In genomic region chr17:63838586-63839184, GRCh38 we compare ENCODE assay signal across 9 cellular contexts. TPM values are rescaled to one million over a fixed set of nuclear protein-coding genes. Genes with fewer than 3 reads are reported as not detected.
A peak's percentile ranks its signal among the peaks of the same experiment; 100 is the strongest.
DNase-seq lines count a peak whose midpoint lies in the region; ATAC-seq, FAIRE-seq and TF ChIP-seq lines count a peak whose summit lies in the region.
"Had no signal": no experiment of that assay in that cellular context is flagged by ENCODE, and none has a peak within 500 bp of the region (broad histone marks: within the 10 kb centered on the region; RNA-seq: fewer than 3 reads in every experiment).

No MANE protein-coding gene starts in this region.

- H3K4me3 ChIP-seq in HL-60 (replicated peaks; ENCODE audit: insufficient read depth, low read length) (no peak overlapping the region), kidney (ENCODE audit: low read length in 2 of 2) (no peak overlapping the region)

- ATAC-seq in HG03342 (IDR thresholded peaks at IDR 0.05; ENCODE audit: unreplicated experiment): no peak

- H3K27ac ChIP-seq in HL-60 (replicated peaks): peak overlapping the region; percentile 29; the same call in 1 of the 2 replicates
- H3K27ac ChIP-seq in kidney (ENCODE audit: low read depth in 2 of 2, low read length in 2 of 2): peak overlapping the region; percentile 3 to 55
- H3K27ac ChIP-seq in substantia nigra (ENCODE audit: low read depth, low read length, poor library complexity, severe bottlenecking): peak overlapping the region; percentile 100

- peaks cover 39% of the 10 kb centered on the region for H3K4me1 Mint-ChIP-seq in brain

- peaks cover 13 to 19% of the 10 kb centered on the region in 2 donors for H3K36me3 ChIP-seq in kidney (ENCODE audit: control insufficient read depth in 1 of 2, insufficient read depth in 2 of 2, low read length in 2 of 2)

- intact Hi-C loops in kidney (cut with DNase I): no loop called here

- H3K36me3 Mint-ChIP-seq in brain: peaks cover 28% of the 10 kb centered on the region

- H3K4me1 ChIP-seq in kidney (ENCODE audit: control insufficient read depth in 1 of 2, insufficient read depth in 1 of 2, low read depth in 1 of 2, low read length in 2 of 2): peaks cover 21 to 32% of the 10 kb centered on the region in 2 donors

- peaks cover 5% of the 10 kb centered on the region for H3K27me3 Mint-ChIP-seq in brain

- peak overlapping the region in 1 of 2 donors; percentile 1 for H3K9ac ChIP-seq in kidney (ENCODE audit: low read length in 2 of 2)

- peaks cover 0 to 2% (median 0%) of the 10 kb centered on the region in 5 experiments for H3K9me3 Mint-ChIP-seq in brain

- TF ChIP-seq CTCF in HL-60 (IDR thresholded peaks at IDR 0.05; ENCODE audit: insufficient read depth, low read length) (no peak), brain (conservative IDR thresholded peaks at IDR 0.05) (no peak), kidney (IDR thresholded peaks at IDR 0.05; ENCODE audit: borderline replicate concordance, extremely low read depth, insufficient read depth) (no peak)

- no peaks in the 10 kb centered on the region for H3K27me3 ChIP-seq in HL-60 (ENCODE audit: insufficient read depth, poor library complexity, severe bottlenecking)

- peak overlapping the region; percentile 80 to 96 (median 92) for H3K27ac Mint-ChIP-seq in brain

- peak; percentile 43 for DNase-seq in AG08396 (ENCODE audit: low spot score)
- DNase-seq in HL-60 (ENCODE audit: low read depth in 1 of 2, low spot score in 1 of 2): peak in 1 of 2 experiments; percentile 56
- peak; percentile 97 for DNase-seq in kidney
- DNase-seq in substantia nigra (lab: John Stamatoyannopoulos, UW): peak; percentile 22 to 97 (median 87)
- DNase-seq in NCI-H2029 treated with DMSO at 0.1 percent for 48 hours (lab: John Stamatoyannopoulos, UW): no peak
- DNase-seq in NOMO-1 (lab: John Stamatoyannopoulos, UW; ENCODE audit: unreplicated experiment in 2 of 2): no peak

- no peak for FAIRE-seq in kidney (lab: Jason Lieb, UNC)

- H3K4me3 Mint-ChIP-seq in brain: peak overlapping the region; percentile 51 to 84 (median 73)

- no peaks in the 10 kb centered on the region for H3K9me3 ChIP-seq in kidney (ENCODE audit: control insufficient read depth in 1 of 2, low read length in 2 of 2)

RNA-seq across cellular contexts. Expression of gene SMARCD2, which starts 3.8 kb away (rescaled TPM):
- polyA plus RNA-seq in brain (ENCODE audit: insufficient read depth, low read depth, low replicate concordance) (51.7 TPM), kidney (ENCODE audit: insufficient read depth, low read depth, low replicate concordance) (39.9 TPM)
- 65.1 TPM for total RNA-seq in kidney

RNA-seq across cellular contexts. Expression of gene FTSJ3, which starts 11.2 kb away (rescaled TPM):
- polyA plus RNA-seq in brain (ENCODE audit: insufficient read depth, low read depth, low replicate concordance) (29.5 TPM), kidney (ENCODE audit: insufficient read depth, low read depth, low replicate concordance) (23.7 TPM)
- 38.7 TPM for total RNA-seq in kidney

RNA-seq across cellular contexts. Expression of gene PSMC5, which starts 11.5 kb away (rescaled TPM):
- 258 TPM for polyA plus RNA-seq in brain (ENCODE audit: insufficient read depth, low read depth, low replicate concordance)
- 145 TPM for total RNA-seq in kidney
- 247 TPM for polyA plus RNA-seq in kidney (ENCODE audit: insufficient read depth, low read depth, low replicate concordance)

RNA-seq across cellular contexts. Expression of gene CSH2, which starts 34.8 kb away (rescaled TPM):
- polyA plus RNA-seq in brain (ENCODE audit: insufficient read depth, low read depth, low replicate concordance): not detected
- total RNA-seq in kidney: not detected
- polyA plus RNA-seq in kidney (ENCODE audit: insufficient read depth, low read depth, low replicate concordance): not detected

RNA-seq across cellular contexts. Expression of gene GH2, which starts 43.1 kb away (rescaled TPM):
- polyA plus RNA-seq in brain (ENCODE audit: insufficient read depth, low read depth, low replicate concordance): not detected
- not detected for total RNA-seq in kidney
- not detected for polyA plus RNA-seq in kidney (ENCODE audit: insufficient read depth, low read depth, low replicate concordance)
- total RNA-seq: mononuclear cell had no signal

Comparison
In these comparisons a context has a peak if more than half of its experiments do, and no peak if none do; other contexts are left out.
1. DNase-seq: peak in AG08396 (single experiment), kidney (single experiment) and substantia nigra (49 of 49); none in NCI-H2029 treated with DMSO at 0.1 percent for 48 hours (single experiment) and NOMO-1 (0 of 2).
2. H3K27ac ChIP-seq: peak in every context shown above with its lines; median percentile 100 in substantia nigra; 29 in HL-60; 29 in kidney.